8 cellular contexts compared by ENCODE assay signal in genomic region chrX:75273483-75273882, GRCh38. TPM values are rescaled to one million over a fixed set of nuclear protein-coding genes. Genes with fewer than 3 reads are reported as not detected.
DNase-seq lines count a peak whose midpoint lies in the region; ATAC-seq and TF ChIP-seq lines count a peak whose summit lies in the region.

No MANE protein-coding gene starts in this region.

- peak overlapping the region; percentile 95 for H3K9ac ChIP-seq in DND-41 (ENCODE audit: low read depth, low read length)

- 76 to 82% methylated on average over 7 of the region's 7 CpGs for WGBS in ectodermal cell, 2 experiments

- no peaks in the 10 kb centered on the region for H4K20me1 ChIP-seq in DND-41 (ENCODE audit: insufficient read depth, low read length)

- H3K4me2 ChIP-seq in DND-41 (ENCODE audit: insufficient read depth, low read length) = peak overlapping the region; percentile 71

- H3K4me3 ChIP-seq in DND-41 (ENCODE audit: low read depth in 1 of 2, low read length in 2 of 2) = peak overlapping the region; percentile 64 to 98; a peak in 3 of 4 replicates
- H3K4me3 ChIP-seq in ectodermal cell (ENCODE audit: insufficient read depth, low read depth, low read length) = peak overlapping the region; percentile 63
- peak overlapping the region; percentile 66 to 67 for H3K4me3 ChIP-seq in muscle layer of duodenum (ENCODE audit: low read depth in 1 of 2, low read length in 2 of 2)

- peaks cover 41% of the 10 kb centered on the region for H3K4me1 ChIP-seq in DND-41 (ENCODE audit: insufficient read depth, low read length)
- H3K4me1 ChIP-seq in ectodermal cell (ENCODE audit: control insufficient read depth, insufficient read depth, low read length) = no peaks in the 10 kb centered on the region
- H3K4me1 ChIP-seq in muscle layer of duodenum (ENCODE audit: control insufficient read depth in 1 of 2, insufficient read depth in 2 of 2, low read length in 2 of 2) = peaks cover 5 to 14% of the 10 kb centered on the region in 2 donors

- H3K36me3 ChIP-seq in DND-41 (ENCODE audit: insufficient read depth, low read length) (no peaks in the 10 kb centered on the region; the same call in 1 of the 2 replicates), ectodermal cell (ENCODE audit: control insufficient read depth, insufficient read depth, low read length) (no peaks in the 10 kb centered on the region), muscle layer of duodenum (ENCODE audit: control insufficient read depth in 1 of 2, insufficient read depth in 2 of 2, low read length in 2 of 2) (no peaks in the 10 kb centered on the region)

- no peak for ATAC-seq in DND-41 (ENCODE audit: insufficient read depth, low read depth)
- ATAC-seq in GM21786 (IDR thresholded peaks at IDR 0.05; ENCODE audit: unreplicated experiment) = peak; percentile 7

- no peak for TF ChIP-seq CTCF in DND-41 (IDR thresholded peaks at IDR 0.05; ENCODE audit: borderline replicate concordance, extremely low read depth, low read length, poor library complexity, severe bottlenecking)

- H2AFZ ChIP-seq in DND-41 (ENCODE audit: low read depth, low read length) = peak overlapping the region; percentile 95

- H3K9me3 ChIP-seq in DND-41 (ENCODE audit: insufficient read depth, low read length, severe bottlenecking) (no peaks in the 10 kb centered on the region), ectodermal cell (ENCODE audit: control insufficient read depth, low read length) (no peaks in the 10 kb centered on the region), muscle layer of duodenum (ENCODE audit: control insufficient read depth in 1 of 2, low read length in 2 of 2) (no peaks in the 10 kb centered on the region)

- no peaks in the 10 kb centered on the region for H3K27me3 ChIP-seq in DND-41 (ENCODE audit: insufficient read depth, low read length, poor library complexity)
- no peaks in the 10 kb centered on the region for H3K27me3 ChIP-seq in ectodermal cell (ENCODE audit: control insufficient read depth, insufficient read depth, low read length, poor library complexity, severe bottlenecking)
- H3K27me3 ChIP-seq in muscle layer of duodenum (ENCODE audit: low read depth, low read length) = no peaks in the 10 kb centered on the region

- peak overlapping the region; percentile 90 for H3K27ac ChIP-seq in DND-41 (ENCODE audit: low read length)
- no peak overlapping the region for H3K27ac ChIP-seq in ectodermal cell (ENCODE audit: insufficient read depth, low read depth, low read length, poor library complexity, severe bottlenecking)
- H3K27ac ChIP-seq in muscle layer of duodenum (ENCODE audit: low read length) = peak overlapping the region; percentile 96

- peaks cover 45% of the 10 kb centered on the region for H3K79me2 ChIP-seq in DND-41 (ENCODE audit: insufficient read depth, low read length)

- peak; percentile 3 for DNase-seq in DND-41
- peak; percentile 30 for DNase-seq in NCI-H2227 treated with DMSO at 0.1 percent for 48 hours (lab: John Stamatoyannopoulos, UW)
- DNase-seq in activated effector memory CD4-positive, alpha-beta T cell treated with anti-CD3 and anti-CD28 coated beads, Interleukin-2, amount 50 U/mL, for 16 hours = no peak
- no peak for DNase-seq in amniotic stem cell (lab: John Stamatoyannopoulos, UW)
- DNase-seq in A172 (ENCODE audit: low spot score) = no peak

RNA-seq across cellular contexts. Expression of gene UPRT, which starts 0.4 kb away (rescaled TPM):
- 10.0 TPM for polyA plus RNA-seq in ectodermal cell (2013, experiment 1 of 4)
- 11.0 TPM for polyA plus RNA-seq in ectodermal cell (2013, experiment 2 of 4)
- polyA plus RNA-seq in ectodermal cell (2013, experiment 3 of 4) = 8.8 TPM
- polyA plus RNA-seq in ectodermal cell (2013, experiment 4 of 4) = 7.8 TPM
- 16.6 and 20.3 TPM in 2 replicates for total RNA-seq in A172 (2014; rRNA removed; shearing (Covaris generic))

Comparison
In these comparisons a context has a peak if more than half of its experiments do, and no peak if none do; other contexts are left out.
1. DNase-seq: peak in DND-41 (single experiment) and NCI-H2227 treated with DMSO at 0.1 percent for 48 hours (single experiment); none in activated effector memory CD4-positive, alpha-beta T cell treated with anti-CD3 and anti-CD28 coated beads, Interleukin-2, amount 50 U/mL, for 16 hours (single experiment), amniotic stem cell (single experiment) and A172 (single experiment).
2. Peak in every context shown above with its lines, with median percentiles within 50 percentile points of each other: H3K4me3 ChIP-seq.